10 cellular contexts compared by ENCODE assay signal in genomic region chr21:46455575-46456385, GRCh38. TPM values are rescaled to one million over a fixed set of nuclear protein-coding genes. Genes with fewer than 3 reads are reported as not detected.
DNase-seq lines count a peak whose midpoint lies in the region; ATAC-seq and TF ChIP-seq lines count a peak whose summit lies in the region.
"Had no signal": no experiment of that assay in that cellular context is flagged by ENCODE, and none has a peak within 500 bp of the region (broad histone marks: within the 10 kb centered on the region; RNA-seq: fewer than 3 reads in every experiment).

No MANE protein-coding gene starts in this region.

- DNase-seq in activated CD4-positive, alpha-beta T cell treated with anti-CD3 and anti-CD28 coated beads for 36 hours, result no peak
- DNase-seq in activated CD4-positive, alpha-beta T cell treated with anti-CD3 and anti-CD28 coated beads for 4 hours, result no peak
- DNase-seq in adipocyte (ENCODE audit: low read depth) (peak; percentile 65), left ventricle myocardium superior (peak; percentile 47), activated gamma-delta T cell (lab: John Stamatoyannopoulos, UW) (no peak), left lung (no peak)
- DNase-seq in stimulated activated naive CD8-positive, alpha-beta T cell treated with anti-CD3 and anti-CD28 coated beads, Interleukin-15, amount 100 ng/mL, for 72 hours, result no peak
- DNase-seq: T-helper 17 cell had no signal

- intact Hi-C loops in activated CD4-positive, alpha-beta T cell treated with anti-CD3 and anti-CD28 coated beads for 36 hours (cut with DNase I, micrococcal nuclease), result loop anchor here in 1 of 2 experiments (5.0 to 10.0 kb wide), 3 partner anchors 102 to 168 kb away; partner anchors contain the start of genes C21orf58, MCM3AP, PCNT and YBEY
- intact Hi-C loops in left ventricle myocardium superior (cut with micrococcal nuclease), result no loop called here
- intact Hi-C loops in left lung (cut with DNase I), result no loop called here

- H3K4me1 Mint-ChIP-seq in activated CD4-positive, alpha-beta T cell treated with anti-CD3 and anti-CD28 coated beads for 36 hours, result peaks cover 30% of the 10 kb centered on the region
- H3K4me1 Mint-ChIP-seq in stimulated activated naive CD8-positive, alpha-beta T cell treated with anti-CD3 and anti-CD28 coated beads, Interleukin-15, amount 100 ng/mL, for 72 hours, result peaks cover 38% of the 10 kb centered on the region

- no peaks in the 10 kb centered on the region for H3K27me3 Mint-ChIP-seq in activated CD4-positive, alpha-beta T cell treated with anti-CD3 and anti-CD28 coated beads for 36 hours
- H3K27me3 Mint-ChIP-seq in stimulated activated naive CD8-positive, alpha-beta T cell treated with anti-CD3 and anti-CD28 coated beads, Interleukin-15, amount 100 ng/mL, for 72 hours, result no peaks in the 10 kb centered on the region
- H3K27me3 Mint-ChIP-seq: T-helper 17 cell had no signal

- peak overlapping the region in 1 of 2 donors; percentile 33 for H3K27ac ChIP-seq in left lung
- H3K27ac ChIP-seq: A549 had no signal

- POLR2A ChIA-PET in activated CD4-positive, alpha-beta T cell treated with anti-CD3 and anti-CD28 coated beads for 36 hours (lab: Charles Lee), result no interaction called here

- H3K9me3 Mint-ChIP-seq in activated CD4-positive, alpha-beta T cell treated with anti-CD3 and anti-CD28 coated beads for 36 hours (ENCODE audit: low read depth), result no peaks in the 10 kb centered on the region
- no peaks in the 10 kb centered on the region for H3K9me3 Mint-ChIP-seq in stimulated activated naive CD8-positive, alpha-beta T cell treated with anti-CD3 and anti-CD28 coated beads, Interleukin-15, amount 100 ng/mL, for 72 hours

- H3K9me3 ChIP-seq in adipocyte (ENCODE audit: control insufficient read depth, low read length), result no peaks in the 10 kb centered on the region
- H3K9me3 ChIP-seq in left lung, result no peaks in the 10 kb centered on the region
- H3K9me3 ChIP-seq: A549 had no signal

- peaks cover 43% of the 10 kb centered on the region for H3K36me3 Mint-ChIP-seq in activated CD4-positive, alpha-beta T cell treated with anti-CD3 and anti-CD28 coated beads for 36 hours (ENCODE audit: low read depth)

- H3K36me3 ChIP-seq in adipocyte (ENCODE audit: control insufficient read depth, insufficient read depth, low read length, severe bottlenecking) (no peaks in the 10 kb centered on the region), left lung (no peaks in the 10 kb centered on the region)

- H3K4me1 ChIP-seq in adipocyte (ENCODE audit: control insufficient read depth, insufficient read depth, low read length) (peaks cover 40% of the 10 kb centered on the region), left lung (peaks cover 22 to 49% of the 10 kb centered on the region in 2 donors)

- CTCF ChIA-PET in activated CD4-positive, alpha-beta T cell treated with anti-CD3 and anti-CD28 coated beads for 36 hours (lab: Charles Lee), result interaction anchor here (0.6 to 1.1 kb wide), 4 partner anchors 8 to 160 kb away, joined by 3 to 6 read pairs (median 4); no protein-coding TSS in a partner anchor

- H3K4me3 ChIP-seq in adipocyte (ENCODE audit: low read length) (peak overlapping the region; percentile 26), left lung (no peak overlapping the region)
- H3K4me3 ChIP-seq: A549 had no signal

- no peaks in the 10 kb centered on the region for H3K27me3 ChIP-seq in adipocyte (replicated peaks; ENCODE audit: control insufficient read depth, insufficient read depth, low read length)
- H3K27me3 ChIP-seq in left lung, result no peaks in the 10 kb centered on the region

- no peak for ATAC-seq in activated CD4-positive, alpha-beta T cell treated with anti-CD3 and anti-CD28 coated beads for 36 hours
- ATAC-seq in left ventricle myocardium superior (no peak), GM21576 (IDR thresholded peaks at IDR 0.05; ENCODE audit: unreplicated experiment) (no peak), left lung (no peak)
- no peak for ATAC-seq in stimulated activated naive CD8-positive, alpha-beta T cell treated with anti-CD3 and anti-CD28 coated beads, Interleukin-15, amount 100 ng/mL, for 72 hours
- ATAC-seq: A549, T-helper 17 cell had no signal

- no peak for TF ChIP-seq CTCF in left lung (IDR thresholded peaks at IDR 0.05)

- H3K9ac ChIP-seq in adipocyte (ENCODE audit: low read length), result no peak overlapping the region

- peak overlapping the region; percentile 91 for H3K4me3 Mint-ChIP-seq in activated CD4-positive, alpha-beta T cell treated with anti-CD3 and anti-CD28 coated beads for 36 hours
- peak overlapping the region; percentile 8 to 37 for H3K4me3 Mint-ChIP-seq in stimulated activated naive CD8-positive, alpha-beta T cell treated with anti-CD3 and anti-CD28 coated beads, Interleukin-15, amount 100 ng/mL, for 72 hours
- H3K4me3 Mint-ChIP-seq: T-helper 17 cell had no signal

- no peak overlapping the region for H3K27ac Mint-ChIP-seq in activated CD4-positive, alpha-beta T cell treated with anti-CD3 and anti-CD28 coated beads for 36 hours
- H3K27ac Mint-ChIP-seq in stimulated activated naive CD8-positive, alpha-beta T cell treated with anti-CD3 and anti-CD28 coated beads, Interleukin-15, amount 100 ng/mL, for 72 hours, result peak overlapping the region in 1 of 2 donors; percentile 40

RNA-seq across cellular contexts. Expression of gene DIP2A, which starts 2.9 kb away (rescaled TPM):
- total RNA-seq in activated CD4-positive, alpha-beta T cell treated with anti-CD3 and anti-CD28 coated beads for 36 hours, result 10 to 100 TPM; 25.2 to 27.7 TPM
- 28.5 TPM for total RNA-seq in left ventricle myocardium superior
- 10 to 100 TPM; 31.5 to 33.2 TPM for total RNA-seq in left lung

Comparison
In these comparisons a context has a peak if more than half of its experiments do, and no peak if none do; other contexts are left out.
1. DNase-seq: peak in adipocyte (single experiment) and left ventricle myocardium superior (single experiment); none in activated CD4-positive, alpha-beta T cell treated with anti-CD3 and anti-CD28 coated beads for 36 hours (single experiment), activated CD4-positive, alpha-beta T cell treated with anti-CD3 and anti-CD28 coated beads for 4 hours (0 of 2), stimulated activated naive CD8-positive, alpha-beta T cell treated with anti-CD3 and anti-CD28 coated beads, Interleukin-15, amount 100 ng/mL, for 72 hours (0 of 2), activated gamma-delta T cell (single experiment) and left lung (0 of 2).